In genomic region chr9:78132688-78133033, GRCh38 we compare ENCODE assay signal across 12 cellular contexts.
A peak's percentile ranks its signal among the peaks of the same experiment; 100 is the strongest.
DNase-seq lines count a peak whose midpoint lies in the region; ATAC-seq, FAIRE-seq and TF ChIP-seq lines count a peak whose summit lies in the region.
"Had no signal": no experiment of that assay in that cellular context is flagged by ENCODE, and none has a peak within 500 bp of the region (broad histone marks: within the 10 kb centered on the region; RNA-seq: fewer than 3 reads in every experiment).

No MANE protein-coding gene starts in this region.

- DNase-seq in AG10803 (ENCODE audit: low read depth) (no peak), activated B cell treated with CpG ODN at 0.5 μM for 24 hours (no peak), kidney (no peak), cerebellar cortex (ENCODE audit: low spot score) (no peak), suprapubic skin (ENCODE audit: low spot score in 2 of 2) (no peak)
- DNase-seq: GDM1 had no signal

- no peak overlapping the region for H3K27ac Mint-ChIP-seq in activated B cell treated with CpG ODN at 0.5 μM for 24 hours
- H3K27ac Mint-ChIP-seq: neural progenitor cell had no signal

- peaks cover 14% of the 10 kb centered on the region for H3K27me3 Mint-ChIP-seq in activated B cell treated with CpG ODN at 0.5 μM for 24 hours

- H3K27ac ChIP-seq in kidney (ENCODE audit: low read depth in 2 of 2, low read length in 2 of 2) (no peak overlapping the region), suprapubic skin (no peak overlapping the region)
- H3K27ac ChIP-seq: neural progenitor cell had no signal

- WGBS in suprapubic skin, result 13% methylated on average over 2 of the region's 2 CpGs

- POLR2A ChIA-PET in activated B cell treated with CpG ODN at 0.5 μM for 24 hours (lab: Charles Lee), result no interaction called here

- H3K9ac ChIP-seq in kidney (ENCODE audit: low read length in 2 of 2), result no peak overlapping the region
- H3K9ac ChIP-seq: neural progenitor cell had no signal

- CTCF ChIA-PET in activated B cell treated with CpG ODN at 0.5 μM for 24 hours (lab: Charles Lee), result no interaction called here

- H3K36me3 Mint-ChIP-seq in activated B cell treated with CpG ODN at 0.5 μM for 24 hours (ENCODE audit: low read depth), result no peaks in the 10 kb centered on the region
- H3K36me3 Mint-ChIP-seq: neural progenitor cell had no signal

- H3K36me3 ChIP-seq in kidney (ENCODE audit: control insufficient read depth in 1 of 2, insufficient read depth in 2 of 2, low read length in 2 of 2) (no peaks in the 10 kb centered on the region), suprapubic skin (no peaks in the 10 kb centered on the region)
- H3K36me3 ChIP-seq: neural progenitor cell had no signal

- ATAC-seq in HG02884 (IDR thresholded peaks at IDR 0.05; ENCODE audit: unreplicated experiment) (peak; percentile 50), activated B cell treated with CpG ODN at 0.5 μM for 24 hours (ENCODE audit: low read depth) (no peak), HG02763 (IDR thresholded peaks at IDR 0.05; ENCODE audit: unreplicated experiment) (no peak), HG03342 (IDR thresholded peaks at IDR 0.05; ENCODE audit: unreplicated experiment) (no peak)

- H3K4me3 ChIP-seq in AG10803 (ENCODE audit: low read length) (peak overlapping the region; percentile 28), kidney (ENCODE audit: low read length in 2 of 2) (peak overlapping the region; percentile 5 to 27), suprapubic skin (no peak overlapping the region)
- H3K4me3 ChIP-seq: neural progenitor cell had no signal

- no peaks in the 10 kb centered on the region for H3K27me3 ChIP-seq in suprapubic skin
- H3K27me3 ChIP-seq: neural progenitor cell had no signal

- intact Hi-C loops in activated B cell treated with CpG ODN at 0.5 μM for 24 hours (cut with micrococcal nuclease) (no loop called here), kidney (cut with DNase I) (no loop called here)

- TF ChIP-seq CTCF in AG10803 (conservative IDR thresholded peaks at IDR 0.05; ENCODE audit: low read length) (no peak), activated B cell treated with CpG ODN at 0.5 μM for 24 hours (IDR thresholded peaks at IDR 0.05) (no peak), kidney (IDR thresholded peaks at IDR 0.05; ENCODE audit: borderline replicate concordance, extremely low read depth, insufficient read depth) (no peak), suprapubic skin (IDR thresholded peaks at IDR 0.05) (no peak)

- peak overlapping the region; percentile 15 for H3K4me3 Mint-ChIP-seq in activated B cell treated with CpG ODN at 0.5 μM for 24 hours
- H3K4me3 Mint-ChIP-seq: neural progenitor cell had no signal

- TF ChIP-seq POLR2A in suprapubic skin (IDR thresholded peaks at IDR 0.05), result no peak

- no peak for TF ChIP-seq EP300 in suprapubic skin (IDR thresholded peaks at IDR 0.05)

- peaks cover under 1% of the 10 kb centered on the region for H3K9me3 Mint-ChIP-seq in activated B cell treated with CpG ODN at 0.5 μM for 24 hours

- H3K4me1 Mint-ChIP-seq in activated B cell treated with CpG ODN at 0.5 μM for 24 hours, result peaks cover 11% of the 10 kb centered on the region

- FAIRE-seq in kidney (lab: Jason Lieb, UNC), result no peak
- FAIRE-seq: endometrium, H1 had no signal

- H3K9me3 ChIP-seq in kidney (ENCODE audit: control insufficient read depth in 1 of 2, low read length in 2 of 2), result no peaks in the 10 kb centered on the region
- no peaks in the 10 kb centered on the region for H3K9me3 ChIP-seq in suprapubic skin

- H3K4me1 ChIP-seq in kidney (ENCODE audit: control insufficient read depth in 1 of 2, insufficient read depth in 1 of 2, low read depth in 1 of 2, low read length in 2 of 2) (no peaks in the 10 kb centered on the region), suprapubic skin (peaks cover 7% of the 10 kb centered on the region)
- H3K4me1 ChIP-seq: neural progenitor cell had no signal
